Comparison of ENCODE assay signal across 21 cellular contexts in the genomic region with DNA sequence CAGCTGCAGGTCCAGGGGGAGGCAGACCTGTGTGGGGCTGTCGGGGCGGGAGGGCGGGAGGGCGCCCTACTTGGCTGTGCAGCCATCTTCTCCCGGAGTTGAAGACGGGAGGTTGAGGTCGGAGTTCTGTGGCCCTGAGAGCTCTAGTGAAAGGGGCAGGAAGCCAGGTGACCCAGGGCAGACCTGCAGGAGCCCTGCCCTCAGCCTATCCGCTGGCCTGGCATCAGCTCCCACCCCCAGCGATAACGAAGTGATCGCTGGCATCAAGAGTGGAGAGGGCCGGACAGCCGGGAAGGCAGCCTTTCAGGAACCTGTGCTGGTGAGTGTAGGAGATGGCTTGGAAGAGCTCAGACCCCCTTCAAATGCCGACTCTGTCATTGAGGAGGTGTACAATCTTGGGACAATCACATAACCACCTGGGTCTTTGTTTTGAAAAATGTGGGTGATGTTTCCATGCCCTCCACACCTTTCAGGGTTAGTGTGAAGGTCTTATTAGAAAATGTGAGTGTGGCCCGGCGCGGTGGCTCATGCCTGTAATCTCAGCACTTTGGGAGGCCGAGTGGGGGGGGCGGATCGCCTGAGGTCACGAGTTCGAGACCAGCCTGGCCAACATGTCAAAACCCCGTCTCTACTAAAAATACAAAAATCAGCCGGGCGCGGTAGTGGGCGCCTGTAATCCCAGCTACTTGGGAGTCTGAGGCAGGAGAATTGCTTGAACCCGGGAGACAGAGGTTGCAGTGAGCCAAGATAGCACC. TPM values are rescaled to one million over a fixed set of nuclear protein-coding genes. Genes with fewer than 3 reads are reported as not detected.
DNase-seq lines count a peak whose midpoint lies in the region; ATAC-seq, FAIRE-seq and TF ChIP-seq lines count a peak whose summit lies in the region.
"Had no signal": no experiment of that assay in that cellular context is flagged by ENCODE, and none has a peak within 500 bp of the region (broad histone marks: within the 10 kb centered on the region; RNA-seq: fewer than 3 reads in every experiment).

No MANE protein-coding gene starts in this region.

- H3K36me3 ChIP-seq in Caco-2 (ENCODE audit: control insufficient read depth, insufficient read depth, low read length), result no peaks in the 10 kb centered on the region
- H3K36me3 ChIP-seq in HUES6 (ENCODE audit: control insufficient read depth, insufficient read depth, low read length), result no peaks in the 10 kb centered on the region
- no peaks in the 10 kb centered on the region; a peak in 2 of 8 replicates for H3K36me3 ChIP-seq in H1 (ENCODE audit: control insufficient read depth in 2 of 4, insufficient read depth in 4 of 4, low read length in 3 of 4)
- H3K36me3 ChIP-seq in right lobe of liver, result no peaks in the 10 kb centered on the region
- H3K36me3 ChIP-seq in small intestine (ENCODE audit: control insufficient read depth in 2 of 2, insufficient read depth in 2 of 2, low read length in 2 of 2), result no peaks in the 10 kb centered on the region
- H3K36me3 ChIP-seq in MG63, result no peaks in the 10 kb centered on the region
- H3K36me3 ChIP-seq in brain microvascular endothelial cell (replicated peaks), result no peaks in the 10 kb centered on the region
- H3K36me3 ChIP-seq: heart right ventricle had no signal

- H3K18ac ChIP-seq in H1 (ENCODE audit: extremely low read depth, low read length), result no peak overlapping the region; the same call in 1 of the 2 replicates

- no TSS peak for BruUV-seq in Caco-2 (replicated peaks; lab: Mats Ljungman, UMichigan)

- no peak for TF ChIP-seq CTCF in Caco-2 (IDR thresholded peaks at IDR 0.05; ENCODE audit: insufficient read depth in 1 of 2, low read depth in 1 of 2, low read length in 1 of 2, severe bottlenecking in 1 of 2, unreplicated experiment in 1 of 2)
- no peak for TF ChIP-seq CTCF in H1 (IDR thresholded peaks at IDR 0.05; ENCODE audit: control extremely low read depth in 1 of 3, insufficient read depth in 1 of 3, low read depth in 1 of 3, low read length in 3 of 3)
- no peak for TF ChIP-seq CTCF in right lobe of liver (IDR thresholded peaks at IDR 0.05)
- no peak for TF ChIP-seq CTCF in brain microvascular endothelial cell (IDR thresholded peaks at IDR 0.05; ENCODE audit: low read depth, low read length, missing control alignments)

- no peak overlapping the region for H3K14ac ChIP-seq in H1 (ENCODE audit: insufficient read length)

- peaks cover 11% of the 10 kb centered on the region; the same call in 1 of the 2 replicates for H3K4me1 ChIP-seq in Caco-2
- peaks cover 23% of the 10 kb centered on the region for H3K4me1 ChIP-seq in HUES6 (ENCODE audit: control insufficient read depth, insufficient read depth, low read length)
- peaks cover 0 to 8% (median 3%) of the 10 kb centered on the region in 4 experiments; a peak in 6 of 7 replicates for H3K4me1 ChIP-seq in H1 (replicated peaks in 1 of 4; ENCODE audit: control insufficient read depth in 3 of 4, insufficient read depth in 4 of 4, low read length in 3 of 4)
- peaks cover 0 to 6% (median 0%) of the 10 kb centered on the region in 4 donors for H3K4me1 ChIP-seq in right lobe of liver
- no peaks in the 10 kb centered on the region for H3K4me1 ChIP-seq in small intestine (ENCODE audit: control insufficient read depth in 2 of 2, insufficient read depth in 1 of 2, low read depth in 1 of 2, low read length in 1 of 2)

- no peaks in the 10 kb centered on the region for H3K9me3 Mint-ChIP-seq in Caco-2 (ENCODE audit: unreplicated experiment)

- no peaks in the 10 kb centered on the region; the same call in 1 of the 2 replicates for H3K79me1 ChIP-seq in H1 (ENCODE audit: low read depth, low read length)

- no peak overlapping the region for H2AK5ac ChIP-seq in H1 (ENCODE audit: low read depth, low read length)

- H3K4me3 Mint-ChIP-seq in Caco-2 (ENCODE audit: unreplicated experiment), result peak overlapping the region; percentile 64

- peak; percentile 23 to 79 (median 37) for ATAC-seq in right lobe of liver

- CTCF ChIA-PET in Caco-2 (lab: Charles Lee) (no interaction called here), H1 (lab: Charles Lee; ENCODE audit: partially characterized antibody) (interaction anchor here (0.9 to 1.9 kb wide), 6 partner anchors 17 to 157 kb away, joined by 3 to 7 read pairs (median 5); no protein-coding TSS in a partner anchor)

- peaks cover 1% of the 10 kb centered on the region; the same call in 1 of the 2 replicates for H3K27me3 ChIP-seq in Caco-2 (replicated peaks; ENCODE audit: control insufficient read depth, insufficient read depth, low read length)
- H3K27me3 ChIP-seq in HUES6 (ENCODE audit: control insufficient read depth, insufficient read depth, low read length), result peaks cover 50% of the 10 kb centered on the region
- H3K27me3 ChIP-seq in H1 (replicated peaks in 1 of 4; ENCODE audit: control insufficient read depth in 3 of 4, extremely low read depth in 1 of 4, insufficient read depth in 3 of 4, low read length in 3 of 4), result peaks cover 3 to 20% (median 17%) of the 10 kb centered on the region in 4 experiments
- peaks cover 0 to 8% of the 10 kb centered on the region in 2 donors for H3K27me3 ChIP-seq in right lobe of liver
- H3K27me3 ChIP-seq in small intestine (ENCODE audit: control insufficient read depth in 2 of 2, insufficient read depth in 2 of 2, low read length in 2 of 2), result peaks cover 0 to 12% of the 10 kb centered on the region in 2 donors
- peaks cover 2% of the 10 kb centered on the region; the same call in 1 of the 2 replicates for H3K27me3 ChIP-seq in MG63
- peaks cover 28% of the 10 kb centered on the region for H3K27me3 ChIP-seq in brain microvascular endothelial cell (replicated peaks)

- H2BK12ac ChIP-seq in H1 (ENCODE audit: low read depth, low read length), result no peak overlapping the region

- H2BK20ac ChIP-seq in H1 (ENCODE audit: low read length), result no peak overlapping the region

- intact Hi-C loops in Caco-2 (cut with micrococcal nuclease; ENCODE audit: unreplicated experiment), result no loop called here
- intact Hi-C loops in right lobe of liver (cut with DNase I), result no loop called here

- no peak overlapping the region for H3K56ac ChIP-seq in H1 (replicated peaks; ENCODE audit: insufficient read length, low read depth, low read length)

- no peaks in the 10 kb centered on the region; a peak in 1 of 4 replicates for H3K79me2 ChIP-seq in H1 (ENCODE audit: control insufficient read depth in 1 of 2, insufficient read depth in 2 of 2, low read length in 2 of 2)

- FAIRE-seq in H1 (lab: Jason Lieb, UNC), result no peak
- no peak for FAIRE-seq in small intestine (lab: Jason Lieb, UNC)
- FAIRE-seq: GM12891, TTC549 had no signal

- H4K91ac ChIP-seq in H1 (replicated peaks; ENCODE audit: insufficient read length, low read length), result no peak overlapping the region

- H3K9ac ChIP-seq in HUES6 (ENCODE audit: low read length) (no peak overlapping the region), H1 (replicated peaks in 1 of 4; ENCODE audit: extremely low read depth in 1 of 4, low read depth in 3 of 4, low read length in 3 of 4) (no peak overlapping the region; a peak in 1 of 7 replicates)

- H3K27ac ChIP-seq in HUES6 (ENCODE audit: low read depth, low read length) (no peak overlapping the region), H1 (ENCODE audit: low read depth, low read length) (no peak overlapping the region), right lobe of liver (no peak overlapping the region), small intestine (ENCODE audit: low read depth in 1 of 2, low read length in 1 of 2) (no peak overlapping the region), brain microvascular endothelial cell (no peak overlapping the region)
- H3K27ac ChIP-seq: heart right ventricle had no signal

- TF ChIP-seq POLR2A in H1 (IDR thresholded peaks at IDR 0.05; ENCODE audit: control extremely low read depth in 1 of 2, low read depth in 2 of 2, low read length in 2 of 2), result no peak
- no peak for TF ChIP-seq POLR2A in right lobe of liver (IDR thresholded peaks at IDR 0.05)

- peak overlapping the region; percentile 80 to 96 for H3K4me2 ChIP-seq in H1 (ENCODE audit: insufficient read depth in 1 of 2, low read depth in 2 of 2, low read length in 2 of 2)

- in situ Hi-C loops in brain microvascular endothelial cell (cut with HindIII; ENCODE audit: low pct_ligation_motif_present, low sequenced_read_pairs), result no loop called here

- H3K27me3 Mint-ChIP-seq in Caco-2 (ENCODE audit: insufficient read depth, unreplicated experiment), result peaks cover 3% of the 10 kb centered on the region

- no peaks in the 10 kb centered on the region for H3K9me3 ChIP-seq in Caco-2
- no peaks in the 10 kb centered on the region for H3K9me3 ChIP-seq in HUES6 (ENCODE audit: control insufficient read depth, insufficient read depth, low read depth, low read length)
- H3K9me3 ChIP-seq in H1 (ENCODE audit: insufficient read depth in 2 of 2, low read depth in 1 of 2, low read length in 1 of 2), result no peaks in the 10 kb centered on the region
- no peaks in the 10 kb centered on the region for H3K9me3 ChIP-seq in right lobe of liver
- no peaks in the 10 kb centered on the region for H3K9me3 ChIP-seq in small intestine (ENCODE audit: control insufficient read depth, low read depth)
- H3K9me3 ChIP-seq in MG63, result no peaks in the 10 kb centered on the region
- H3K9me3 ChIP-seq: heart right ventricle had no signal

- no peak overlapping the region for H2AFZ ChIP-seq in H1 (ENCODE audit: low read length)

- no peak for TF ChIP-seq RAD21 in H1 (IDR thresholded peaks at IDR 0.05 in 1 of 2, conservative IDR thresholded peaks at IDR 0.05 in 1 of 2; ENCODE audit: low read depth in 2 of 2, low read length in 2 of 2)

- H3K4ac ChIP-seq in H1 (replicated peaks; ENCODE audit: insufficient read length, low read depth, low read length), result no peak overlapping the region

- no peak overlapping the region for H3K4me3 ChIP-seq in Caco-2 (ENCODE audit: low read depth, low read length)
- H3K4me3 ChIP-seq in HUES6 (ENCODE audit: low read depth, low read length), result peak overlapping the region; percentile 79
- peak overlapping the region; percentile 58 to 90 (median 63); a peak in 7 of 8 replicates for H3K4me3 ChIP-seq in H1 (ENCODE audit: extremely low read depth in 1 of 4, insufficient read depth in 2 of 4, low read depth in 3 of 4, low read length in 4 of 4)
- H3K4me3 ChIP-seq in right lobe of liver, result peak overlapping the region in 1 of 3 donors; percentile 49
- H3K4me3 ChIP-seq in small intestine (ENCODE audit: low read depth in 1 of 2, low read length in 2 of 2), result no peak overlapping the region
- no peak overlapping the region for H3K4me3 ChIP-seq in MG63
- H3K4me3 ChIP-seq in brain microvascular endothelial cell (ENCODE audit: low read depth, low read length), result no peak overlapping the region

- H3K23ac ChIP-seq in H1 (ENCODE audit: insufficient read length), result no peak overlapping the region

- no peak for DNase-seq in Caco-2
- DNase-seq in H1 (ENCODE audit: low read depth in 1 of 2, low spot score in 2 of 2), result no peak
- peak in 1 of 3 donors; percentile 60 for DNase-seq in right lobe of liver
- no peak for DNase-seq in HuH-7 (ENCODE audit: low spot score)
- DNase-seq in small intestine, result no peak
- no peak for DNase-seq in MG63
- DNase-seq in brain microvascular endothelial cell, result no peak
- DNase-seq: activated naive CD4-positive, alpha-beta T cell; activated T-cell treated with anti-CD3 and anti-CD28 coated beads for 4 hours; dermis blood vessel endothelial cell; GF-D8; heart right ventricle; KBM-7; left cardiac atrium; NCI-H1048; NCI-H774; nucleus accumbens; stimulated activated CD4-positive, alpha-beta T cell treated with anti-CD3 and anti-CD28 coated beads, Interleukin-2, amount 100 ng/mL, for 48 hours had no signal

- H2BK5ac ChIP-seq in H1 (ENCODE audit: low read depth, low read length), result no peak overlapping the region

- H3K23me2 ChIP-seq in H1 (ENCODE audit: low read depth, low read length), result peaks cover 10% of the 10 kb centered on the region; the same call in 1 of the 2 replicates

- no peak for TF ChIP-seq EP300 in H1 (IDR thresholded peaks at IDR 0.05; ENCODE audit: borderline replicate concordance in 1 of 2, low read depth in 2 of 2, low read length in 2 of 2)

- no peak overlapping the region for H2BK120ac ChIP-seq in H1 (replicated peaks; ENCODE audit: low read depth, low read length)

- WGBS in H1 (ENCODE audit: extremely low coverage in 1 of 2, insufficient coverage in 1 of 2, insufficient read length in 1 of 2, insufficient replicate concordance in 2 of 2, low coverage in 1 of 2, low lambda C conversion rate in 2 of 2, missing lambda C conversion rate in 1 of 2), 2 experiments, result 79% methylated on average over 28 of the region's 28 CpGs; no CpG with 5 or more reads in 1 of the 2 experiments
- 91% methylated on average over 14 of the region's 28 CpGs for WGBS in right lobe of liver (ENCODE audit: insufficient coverage, low coverage, low lambda C conversion rate, missing lambda C conversion rate)
- 59 to 73% (median 69%) methylated on average over 26 to 28 of the region's 28 CpGs for WGBS in small intestine, 3 donors

- H4K20me1 ChIP-seq in H1 (replicated peaks in 1 of 2; ENCODE audit: control insufficient read depth in 1 of 2, insufficient read depth in 2 of 2, low read length in 2 of 2), result peaks cover 0 to 9% of the 10 kb centered on the region in 2 experiments

- no peak overlapping the region for H3K27ac Mint-ChIP-seq in Caco-2 (ENCODE audit: unreplicated experiment)

- no peak overlapping the region for H4K5ac ChIP-seq in H1 (ENCODE audit: insufficient read length, low read depth, low read length)

- H3K36me3 Mint-ChIP-seq in Caco-2 (ENCODE audit: insufficient read depth, unreplicated experiment), result no peaks in the 10 kb centered on the region

- POLR2A ChIA-PET in Caco-2 (lab: Charles Lee) (no interaction called here), H1 (lab: Charles Lee; ENCODE audit: partially characterized antibody) (interaction anchor here (1.2 kb wide), 1 partner anchor 17 kb away, joined by 3 read pairs; no protein-coding TSS in a partner anchor)

- H2BK15ac ChIP-seq in H1 (ENCODE audit: low read length), result no peak overlapping the region

- no peaks in the 10 kb centered on the region for H3K4me1 Mint-ChIP-seq in Caco-2 (ENCODE audit: low read depth, unreplicated experiment)

- H4K8ac ChIP-seq in H1 (ENCODE audit: extremely low read depth, insufficient read depth, low read length), result no peak overlapping the region

RNA-seq across cellular contexts. Expression of a gene that starts 1.3 kb away (rescaled TPM):
- 1.8 and 2.8 TPM in 2 replicates for total RNA-seq in Caco-2 (2022)
- total RNA-seq in H1 (2021; fragmentation: NEBNext Ultra II Directional; extraction: Animal tissue kit (Norgen Biotek cat#: 25700)), result 13.3 and 14.6 TPM in 2 replicates
- 10.6 and 14.5 TPM in 2 replicates for polyA plus RNA-seq in H1 (2011; rRNA removed)
- 11.0 TPM for polyA plus RNA-seq in H1 (2011; cell fraction: cytosol; rRNA removed)
- polyA plus RNA-seq in H1 (2011; cell fraction: nucleus; rRNA removed), result 54.4 TPM
- polyA plus RNA-seq in H1 (2012, experiment 1 of 2), result 10.6 to 16.4 TPM (median 15.6 TPM) in 4 replicates
- 9.9 TPM for polyA plus RNA-seq in H1 (2012, experiment 2 of 2)
- polyA plus RNA-seq in H1 (2013, experiment 1 of 2), result 12.9 TPM
- polyA plus RNA-seq in H1 (2013, experiment 2 of 2), result 10.7 TPM
- polyA minus RNA-seq in H1 (2011; rRNA and poly(A)+ RNA removed), result 13.4 and 18.2 TPM in 2 replicates
- polyA minus RNA-seq in H1 (2011; cell fraction: cytosol; rRNA and poly(A)+ RNA removed), result 8.7 TPM
- 21.4 TPM for polyA minus RNA-seq in H1 (2011; cell fraction: nucleus; rRNA and poly(A)+ RNA removed)
- total RNA-seq in right lobe of liver, result 1 to 10 TPM in 1 of 6 experiments, under 1 TPM in 3, not detected in 2; 0.44 to 6.7 (median 0.67) TPM
- polyA plus RNA-seq in small intestine, result 1 to 10 TPM in 1 of 3 donors, under 1 TPM in 1, not detected in 1; 0.22 to 2.8 TPM
- total RNA-seq in MG63 (2014; rRNA removed; shearing (Covaris generic); ENCODE audit: low replicate concordance), result 0.89 and 7.6 TPM in 2 replicates

Comparison
In these comparisons a context has a peak if more than half of its experiments do, and no peak if none do; other contexts are left out.
1. H3K4me3 ChIP-seq: peak in HUES6 (single experiment) and H1 (4 of 4); none in Caco-2 (single experiment), small intestine (0 of 2), MG63 (single experiment) and brain microvascular endothelial cell (single experiment).